ENCODE assay signal across 21 cellular contexts in the genomic region with DNA sequence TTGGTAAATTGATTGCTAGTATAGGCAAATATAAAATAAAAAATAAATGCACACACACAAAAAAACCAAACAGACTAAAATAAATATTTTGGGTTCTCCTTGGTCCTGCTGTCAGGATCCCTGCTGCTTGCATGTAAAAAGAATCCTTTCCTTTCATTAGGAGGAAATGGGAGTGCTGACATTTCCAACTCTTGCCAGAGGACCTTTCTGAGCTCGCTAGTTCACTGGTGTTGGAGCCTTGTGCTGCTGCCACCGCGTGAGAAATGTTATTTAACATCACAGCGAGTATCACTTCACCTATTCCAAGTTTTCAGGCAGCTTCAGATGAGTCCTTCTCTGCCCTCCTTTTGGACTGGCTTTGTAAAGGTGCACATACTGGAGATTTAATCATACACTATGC.
"Had no signal": no experiment of that assay in that cellular context is flagged by ENCODE, and none has a peak within 500 bp of the region (broad histone marks: within the 10 kb centered on the region; RNA-seq: fewer than 3 reads in every experiment).

No MANE protein-coding gene starts in this region.

- H3K9me3 ChIP-seq: left ventricle myocardium inferior, neutrophil, pancreas, psoas muscle, right atrium auricular region, thyroid gland had no signal

- H3K9me3 Mint-ChIP-seq: activated CD4-positive, alpha-beta memory T cell treated with anti-CD3 and anti-CD28 coated beads, Interleukin-2, amount 10 ng/mL, durations not matched to agents 7 days and 5 days; activated CD4-positive, alpha-beta T cell treated with anti-CD3 and anti-CD28 coated beads, Interleukin-2, amount 10 ng/mL, durations not matched to agents 24 days and 14 days had no signal

- H3K27ac ChIP-seq: foreskin keratinocyte, left ventricle myocardium inferior, neutrophil, pancreas, psoas muscle, right atrium auricular region, thyroid gland had no signal

- H3K27me3 ChIP-seq: foreskin keratinocyte, neutrophil, pancreas, right atrium auricular region, thyroid gland had no signal

- ATAC-seq: activated CD4-positive, CD25-positive, alpha-beta regulatory T cell treated with anti-CD3 and anti-CD28 coated beads, Interleukin-2, amount 50 U/mL, for 24 hours; foreskin keratinocyte; natural killer cell treated with Interleukin-12 subunit alpha and Interleukin-12 subunit beta and Interleukin-15 and Interleukin-18, amount 100 ng/mL, for 72 hours; pancreas; psoas muscle had no signal

- FAIRE-seq: endometrium, pancreas had no signal

- H3K36me3 ChIP-seq: left ventricle myocardium inferior, neutrophil, pancreas, right atrium auricular region, thyroid gland had no signal

- H3K36me3 Mint-ChIP-seq: activated naive CD4-positive, alpha-beta T cell treated with anti-CD3 and anti-CD28 coated beads, Interleukin-2, amount 10 ng/mL, durations not matched to agents 7 days and 5 days; natural killer cell treated with Interleukin-12 subunit alpha and Interleukin-12 subunit beta and Interleukin-15 and Interleukin-18, amount 100 ng/mL, for 72 hours had no signal

- H3K4me3 ChIP-seq: left ventricle myocardium inferior, pancreas, psoas muscle, right atrium auricular region, thyroid gland had no signal

- H3K27me3 Mint-ChIP-seq: activated CD4-positive, alpha-beta memory T cell treated with anti-CD3 and anti-CD28 coated beads, Interleukin-2, amount 10 ng/mL, durations not matched to agents 7 days and 5 days; activated CD4-positive, alpha-beta T cell treated with anti-CD3 and anti-CD28 coated beads, Interleukin-2, amount 10 ng/mL, durations not matched to agents 24 days and 14 days; activated naive CD4-positive, alpha-beta T cell treated with anti-CD3 and anti-CD28 coated beads, Interleukin-2, amount 10 ng/mL, durations not matched to agents 7 days and 5 days; natural killer cell treated with Interleukin-12 subunit alpha and Interleukin-12 subunit beta and Interleukin-15 and Interleukin-18, amount 100 ng/mL, for 72 hours; stimulated activated naive CD8-positive, alpha-beta T cell treated with anti-CD3 and anti-CD28 coated beads, Interleukin-15, Interleukin-2, amounts not matched to agents 100 ng/mL and 50 ng/mL, for 24 hours had no signal

- DNase-seq: activated CD4-positive, alpha-beta memory T cell treated with anti-CD3 and anti-CD28 coated beads, Interleukin-2, amount 10 ng/mL, durations not matched to agents 7 days and 5 days; activated CD4-positive, alpha-beta T cell treated with anti-CD3 and anti-CD28 coated beads, Interleukin-2, amount 10 ng/mL, durations not matched to agents 24 days and 14 days; activated effector memory CD4-positive, alpha-beta T cell treated with anti-CD3 and anti-CD28 coated beads, Interleukin-2, amount 50 U/mL, for 16 hours; activated naive CD4-positive, alpha-beta T cell treated with anti-CD3 and anti-CD28 coated beads, Interleukin-2, amount 10 ng/mL, durations not matched to agents 7 days and 5 days; cerebellar nuclear complex; cortex of kidney; foreskin keratinocyte; left ventricle myocardium inferior; pancreas; psoas muscle; stimulated activated CD4-positive, alpha-beta T cell treated with anti-CD3 and anti-CD28 coated beads, Interleukin-12 subunit alpha, Interleukin-12 subunit beta, amount 100 ng/mL, for 4 hours; stimulated activated CD4-positive, alpha-beta T cell treated with anti-CD3 and anti-CD28 coated beads, Interleukin-1b, Interleukin-23, amount 100 ng/mL, for 48 hours; substantia nigra; T-helper 2 cell; thyroid gland had no signal

- H3K4me3 Mint-ChIP-seq: activated CD4-positive, alpha-beta memory T cell treated with anti-CD3 and anti-CD28 coated beads, Interleukin-2, amount 10 ng/mL, durations not matched to agents 7 days and 5 days; activated CD4-positive, alpha-beta T cell treated with anti-CD3 and anti-CD28 coated beads, Interleukin-2, amount 10 ng/mL, durations not matched to agents 24 days and 14 days; activated naive CD4-positive, alpha-beta T cell treated with anti-CD3 and anti-CD28 coated beads, Interleukin-2, amount 10 ng/mL, durations not matched to agents 7 days and 5 days; natural killer cell treated with Interleukin-12 subunit alpha and Interleukin-12 subunit beta and Interleukin-15 and Interleukin-18, amount 100 ng/mL, for 72 hours; stimulated activated naive CD8-positive, alpha-beta T cell treated with anti-CD3 and anti-CD28 coated beads, Interleukin-15, Interleukin-2, amounts not matched to agents 100 ng/mL and 50 ng/mL, for 24 hours had no signal

- H3K4me1 Mint-ChIP-seq: activated CD4-positive, alpha-beta memory T cell treated with anti-CD3 and anti-CD28 coated beads, Interleukin-2, amount 10 ng/mL, durations not matched to agents 7 days and 5 days; activated CD4-positive, alpha-beta T cell treated with anti-CD3 and anti-CD28 coated beads, Interleukin-2, amount 10 ng/mL, durations not matched to agents 24 days and 14 days; activated naive CD4-positive, alpha-beta T cell treated with anti-CD3 and anti-CD28 coated beads, Interleukin-2, amount 10 ng/mL, durations not matched to agents 7 days and 5 days had no signal

- H3K27ac Mint-ChIP-seq: activated CD4-positive, alpha-beta memory T cell treated with anti-CD3 and anti-CD28 coated beads, Interleukin-2, amount 10 ng/mL, durations not matched to agents 7 days and 5 days; activated CD4-positive, alpha-beta T cell treated with anti-CD3 and anti-CD28 coated beads, Interleukin-2, amount 10 ng/mL, durations not matched to agents 24 days and 14 days; activated naive CD4-positive, alpha-beta T cell treated with anti-CD3 and anti-CD28 coated beads, Interleukin-2, amount 10 ng/mL, durations not matched to agents 7 days and 5 days; natural killer cell treated with Interleukin-12 subunit alpha and Interleukin-12 subunit beta and Interleukin-15 and Interleukin-18, amount 100 ng/mL, for 72 hours; stimulated activated naive CD8-positive, alpha-beta T cell treated with anti-CD3 and anti-CD28 coated beads, Interleukin-15, Interleukin-2, amounts not matched to agents 100 ng/mL and 50 ng/mL, for 24 hours had no signal

- H3K4me1 ChIP-seq: foreskin keratinocyte, left ventricle myocardium inferior, pancreas, psoas muscle, right atrium auricular region, thyroid gland had no signal
